In the genomic region with DNA sequence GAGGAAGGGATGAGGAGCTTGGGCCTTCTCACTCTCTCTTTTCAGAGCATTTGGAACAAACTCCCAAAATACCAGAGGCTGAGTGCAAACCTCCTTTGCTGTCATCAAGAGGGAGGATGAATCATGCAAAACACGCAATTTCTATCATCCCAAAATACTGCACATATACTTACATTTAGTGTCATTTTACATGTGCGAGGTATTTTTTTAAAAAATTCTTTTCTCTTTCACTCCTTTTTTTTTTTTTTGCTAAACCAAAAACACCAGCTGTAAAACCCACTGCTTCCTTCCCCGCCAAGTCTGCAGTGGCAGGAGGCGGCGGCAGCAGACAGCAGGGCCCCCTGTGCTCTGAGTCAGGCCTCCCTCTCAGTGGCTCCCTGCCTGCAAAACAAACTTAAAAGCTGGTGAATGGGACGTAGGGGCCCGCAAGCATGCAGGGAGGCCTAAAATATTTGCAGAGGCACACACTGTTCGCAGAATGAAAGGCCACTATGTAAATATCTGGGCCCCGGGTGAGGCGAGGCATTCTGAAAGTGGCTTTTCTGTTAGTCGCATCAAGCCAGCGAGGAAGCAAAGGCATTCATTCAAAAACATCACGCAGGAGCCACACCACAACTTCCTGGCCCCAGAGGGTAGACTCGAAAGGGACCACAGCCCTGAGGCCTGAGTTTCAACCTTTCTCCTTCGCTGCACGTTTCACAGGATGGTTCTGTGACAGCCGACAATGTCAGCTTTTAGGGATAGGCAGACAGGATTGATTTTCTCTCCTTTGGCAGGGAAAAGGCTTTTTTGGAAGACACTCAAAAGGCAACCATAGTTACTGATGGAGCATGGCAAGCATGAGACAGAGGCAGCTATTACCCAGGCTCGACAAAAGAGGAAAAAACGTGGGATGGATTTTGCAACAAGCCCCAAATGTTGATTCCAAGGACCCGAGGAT, we compare ENCODE assay signal across 8 cellular contexts.
DNase-seq lines count a peak whose midpoint lies in the region; ATAC-seq and TF ChIP-seq lines count a peak whose summit lies in the region.

No MANE protein-coding gene starts in this region.

- DNase-seq in AG04449 (ENCODE audit: low read depth, low spot score) (peak; percentile 77), GM19238 (ENCODE audit: insufficient read length, low spot score) (peak; percentile 79), SK-N-MC (ENCODE audit: low read depth, low spot score) (no peak), left ventricle myocardium inferior (peak; percentile 58), posterior vena cava (ENCODE audit: low spot score) (no peak)

- H3K4me3 Mint-ChIP-seq in activated naive CD8-positive, alpha-beta T cell: peak overlapping the region; percentile 83

- peaks cover 42% of the 10 kb centered on the region for H3K4me1 Mint-ChIP-seq in activated naive CD8-positive, alpha-beta T cell (ENCODE audit: low read depth)

- H3K4me1 ChIP-seq in left ventricle myocardium inferior: peaks cover 43% of the 10 kb centered on the region
- H3K4me1 ChIP-seq in skeletal muscle tissue (ENCODE audit: control insufficient read depth in 3 of 3, insufficient read depth in 3 of 3, low read length in 3 of 3): peaks cover 31 to 33% (median 32%) of the 10 kb centered on the region in 3 donors

- H3K4me3 ChIP-seq in AG04449 (ENCODE audit: low read depth, low read length) (peak overlapping the region; percentile 39), SK-N-MC (peak overlapping the region; percentile 58), left ventricle myocardium inferior (peak overlapping the region; percentile 19), skeletal muscle tissue (ENCODE audit: low read length in 3 of 3) (peak overlapping the region; percentile 30 to 52 (median 35))

- H3K36me3 Mint-ChIP-seq in activated naive CD8-positive, alpha-beta T cell: no peaks in the 10 kb centered on the region

- no peaks in the 10 kb centered on the region for H3K9me3 Mint-ChIP-seq in activated naive CD8-positive, alpha-beta T cell (ENCODE audit: low read depth)

- H3K36me3 ChIP-seq in SK-N-MC (ENCODE audit: insufficient read depth, low read length) (no peaks in the 10 kb centered on the region), left ventricle myocardium inferior (no peaks in the 10 kb centered on the region), skeletal muscle tissue (ENCODE audit: control insufficient read depth in 3 of 3, insufficient read depth in 3 of 3, low read length in 3 of 3) (no peaks in the 10 kb centered on the region)

- H3K27ac ChIP-seq in SK-N-MC (peak overlapping the region; percentile 85), left ventricle myocardium inferior (replicated peaks) (peak overlapping the region; percentile 86), skeletal muscle tissue (ENCODE audit: low read depth, low read length) (peak overlapping the region; percentile 44)

- H3K9ac ChIP-seq in SK-N-MC (ENCODE audit: insufficient read length) (peak overlapping the region; percentile 46), skeletal muscle tissue (ENCODE audit: low read depth in 1 of 3, low read length in 3 of 3) (peak overlapping the region in 1 of 3 donors; percentile 64)

- H3K27me3 Mint-ChIP-seq in activated naive CD8-positive, alpha-beta T cell: peaks cover 6% of the 10 kb centered on the region

- ATAC-seq in HG03432 (IDR thresholded peaks at IDR 0.05; ENCODE audit: unreplicated experiment): peak; percentile 86

- CTCF ChIA-PET in AG04449 (lab: Yijun Ruan, JAX): interaction anchor here (1.1 to 4.4 kb wide), 5 partner anchors 15 to 134 kb away, joined by 3 to 15 read pairs (median 4); no protein-coding TSS in a partner anchor

- peak overlapping the region; percentile 96 for H3K27ac Mint-ChIP-seq in activated naive CD8-positive, alpha-beta T cell

- TF ChIP-seq CTCF in AG04449 (IDR thresholded peaks at IDR 0.05; ENCODE audit: insufficient read depth, low read length, missing control alignments): no peak
- no peak for TF ChIP-seq CTCF in left ventricle myocardium inferior (IDR thresholded peaks at IDR 0.05; ENCODE audit: borderline replicate concordance)

- POLR2A ChIA-PET in AG04449 (lab: Yijun Ruan, JAX): interaction anchor here (0.6 to 2.4 kb wide), 7 partner anchors 19 to 135 kb away, joined by 3 to 21 read pairs (median 6); a partner anchor contains a TSS

- intact Hi-C loops in left ventricle myocardium inferior (cut with micrococcal nuclease): no loop called here
- intact Hi-C loops in posterior vena cava (cut with DNase I): no loop called here

- H3K9me3 ChIP-seq in SK-N-MC (ENCODE audit: low read depth, low read length) (no peaks in the 10 kb centered on the region), left ventricle myocardium inferior (replicated peaks) (no peaks in the 10 kb centered on the region), skeletal muscle tissue (ENCODE audit: control insufficient read depth in 3 of 3, low read length in 3 of 3) (no peaks in the 10 kb centered on the region)

- H3K27me3 ChIP-seq in left ventricle myocardium inferior (ENCODE audit: low read depth) (no peaks in the 10 kb centered on the region), skeletal muscle tissue (ENCODE audit: control insufficient read depth in 3 of 3, insufficient read depth in 3 of 3, low read length in 3 of 3) (peaks cover 0 to 5% (median 0%) of the 10 kb centered on the region in 3 donors)

Comparison
In these comparisons a context has a peak if more than half of its experiments do, and no peak if none do; other contexts are left out.
1. DNase-seq: peak in AG04449 (single experiment), GM19238 (single experiment) and left ventricle myocardium inferior (single experiment); none in SK-N-MC (single experiment) and posterior vena cava (single experiment).
2. Peak in every context shown above with its lines, with median percentiles within 50 percentile points of each other: H3K4me3 ChIP-seq and H3K27ac ChIP-seq.